Comparison of ENCODE assay signal across 10 cellular contexts in genomic region chr14:71651228-71651627, GRCh38.
DNase-seq lines count a peak whose midpoint lies in the region; ATAC-seq, FAIRE-seq and TF ChIP-seq lines count a peak whose summit lies in the region.
"Had no signal": no experiment of that assay in that cellular context is flagged by ENCODE, and none has a peak within 500 bp of the region (broad histone marks: within the 10 kb centered on the region; RNA-seq: fewer than 3 reads in every experiment).

No MANE protein-coding gene starts in this region.

- ATAC-seq in K562 (no peak), gastroesophageal sphincter (peak; percentile 31), HG02981 (IDR thresholded peaks at IDR 0.05; ENCODE audit: unreplicated experiment) (no peak)
- ATAC-seq: stimulated activated naive CD8-positive, alpha-beta T cell treated with anti-CD3 and anti-CD28 coated beads, Interleukin-15, Interleukin-2, amounts not matched to agents 100 U/mL and 50 U/mL, for 24 hours had no signal

- no peak for TF ChIP-seq EP300 in K562 (IDR thresholded peaks at IDR 0.05; ENCODE audit: low read length)
- no peak for TF ChIP-seq EP300 in gastroesophageal sphincter (IDR thresholded peaks at IDR 0.05)

- WGBS in K562 (ENCODE audit: insufficient coverage, low coverage, missing lambda C conversion rate) = 43% methylated on average over 1 of the region's 1 CpG
- WGBS in gastroesophageal sphincter (ENCODE audit: low coverage in 1 of 2), 2 donors = 0 to 6% methylated on average over 1 of the region's 1 CpG

- CTCF ChIA-PET in K562 (lab: Yijun Ruan, JAX; ENCODE audit: low intra/inter-chr PET ratio) = no interaction called here

- POLR2A ChIA-PET in K562 (lab: Yijun Ruan, JAX) = interaction anchor here (1.0 kb wide), 1 partner anchor 13 kb away, joined by 3 read pairs; no protein-coding TSS in a partner anchor

- FAIRE-seq in K562 (lab: Jason Lieb, UNC) = no peak

- H3K9me3 ChIP-seq in K562 (replicated peaks; ENCODE audit: control insufficient read depth, insufficient read depth, low read depth, low read length) (no peaks in the 10 kb centered on the region), gastroesophageal sphincter (peaks cover 0 to 18% (median 0%) of the 10 kb centered on the region in 3 donors), skeletal muscle satellite cell (replicated peaks; ENCODE audit: low read length) (peaks cover 9% of the 10 kb centered on the region), SJCRH30 (replicated peaks) (peaks cover 3% of the 10 kb centered on the region; the same call in 1 of the 2 replicates)

- H3K36me3 ChIP-seq in K562 (ENCODE audit: control insufficient read depth, insufficient read depth, low read length) (no peaks in the 10 kb centered on the region), gastroesophageal sphincter (peaks cover 0 to 4% of the 10 kb centered on the region in 2 donors), skeletal muscle satellite cell (ENCODE audit: insufficient read depth, low read length) (peaks cover 4% of the 10 kb centered on the region), SJCRH30 (no peaks in the 10 kb centered on the region; the same call in 1 of the 2 replicates)

- H3K27ac ChIP-seq in K562 (ENCODE audit: extremely low read depth, low read depth, low read length) (no peak overlapping the region), gastroesophageal sphincter (peak overlapping the region in 3 of 4 donors; percentile 31 to 41 (median 36)), SJCRH30 (no peak overlapping the region)

- H3K9ac ChIP-seq in K562 (ENCODE audit: insufficient read depth in 1 of 2, low read depth in 2 of 2, low read length in 2 of 2) (no peak overlapping the region), skeletal muscle satellite cell (ENCODE audit: low read depth, low read length) (peak overlapping the region; percentile 66)

- no peak for TF ChIP-seq CTCF in K562 (IDR thresholded peaks at IDR 0.05 in 2 of 3, conservative IDR thresholded peaks at IDR 0.05 in 1 of 3; ENCODE audit: insufficient read depth in 2 of 3, low read depth in 1 of 3, low read length in 3 of 3)
- no peak for TF ChIP-seq CTCF in gastroesophageal sphincter (IDR thresholded peaks at IDR 0.05)

- no peaks in the 10 kb centered on the region for H3K9me1 ChIP-seq in K562 (ENCODE audit: control insufficient read depth, insufficient read depth, low read length)

- DNase-seq in HCEC 1CT (peak; percentile 78), K562 (ENCODE audit: extremely low read depth in 1 of 4, low spot score in 3 of 4) (no peak), NCI-H1092 (lab: John Stamatoyannopoulos, UW) (no peak), NCI-H2029 treated with DMSO at 0.1 percent for 48 hours (lab: John Stamatoyannopoulos, UW) (no peak), SJCRH30 (no peak)
- DNase-seq: activated naive CD4-positive, alpha-beta T cell treated with Interleukin-2 at 50 U/mL for 16 hours; stimulated activated naive CD8-positive, alpha-beta T cell treated with anti-CD3 and anti-CD28 coated beads, Interleukin-15, Interleukin-2, amounts not matched to agents 100 U/mL and 50 U/mL, for 24 hours had no signal

- TF ChIP-seq RAD21 in K562 (CRISPR knock-in tag; conservative IDR thresholded peaks at IDR 0.05 in 1 of 2, IDR thresholded peaks at IDR 0.05 in 1 of 2) = no peak

- H3K27me3 ChIP-seq in K562 (ENCODE audit: control insufficient read depth in 2 of 2, insufficient read depth in 2 of 2, low read length in 2 of 2) = no peaks in the 10 kb centered on the region
- no peaks in the 10 kb centered on the region for H3K27me3 ChIP-seq in gastroesophageal sphincter
- H3K27me3 ChIP-seq in skeletal muscle satellite cell (ENCODE audit: control insufficient read depth, insufficient read depth, low read length) = no peaks in the 10 kb centered on the region
- no peaks in the 10 kb centered on the region for H3K27me3 ChIP-seq in SJCRH30

- H4K20me1 ChIP-seq in K562 (replicated peaks; ENCODE audit: control insufficient read depth, insufficient read depth, low read length) = no peaks in the 10 kb centered on the region

- H3K79me2 ChIP-seq in K562 (ENCODE audit: control insufficient read depth, insufficient read depth, low read length) = no peaks in the 10 kb centered on the region

- no peak overlapping the region for H2AFZ ChIP-seq in K562 (ENCODE audit: low read depth, low read length)

- BruUV-seq in K562 (replicated peaks; lab: Mats Ljungman, UMichigan) = no TSS peak

- H3K4me3 ChIP-seq in K562 (no peak overlapping the region), gastroesophageal sphincter (no peak overlapping the region), skeletal muscle satellite cell (ENCODE audit: low read length) (peak overlapping the region; percentile 8), SJCRH30 (no peak overlapping the region)

- in situ Hi-C loops in K562 (cut with MboI) = no loop called here

- no peak for TF ChIP-seq POLR2A in K562 (conservative IDR thresholded peaks at IDR 0.05)
- no peak for TF ChIP-seq POLR2A in gastroesophageal sphincter (IDR thresholded peaks at IDR 0.05)

- H3K4me1 ChIP-seq in K562 (replicated peaks in 1 of 2; ENCODE audit: control insufficient read depth in 2 of 2, insufficient read depth in 2 of 2, low read length in 2 of 2) = no peaks in the 10 kb centered on the region
- H3K4me1 ChIP-seq in gastroesophageal sphincter = peaks cover 0 to 16% (median 3%) of the 10 kb centered on the region in 3 donors
- peaks cover 22% of the 10 kb centered on the region for H3K4me1 ChIP-seq in skeletal muscle satellite cell (ENCODE audit: control insufficient read depth, insufficient read depth, low read length)
- H3K4me1 ChIP-seq in SJCRH30 = no peaks in the 10 kb centered on the region

- intact Hi-C loops in K562 (cut with micrococcal nuclease) = no loop called here

- H3K4me2 ChIP-seq in K562 (ENCODE audit: insufficient read depth, low read length) (no peak overlapping the region), skeletal muscle satellite cell (ENCODE audit: low read length) (peak overlapping the region; percentile 57)

TF ChIP-seq in K562, 482 proteins besides CTCF, POLR2A, EP300 and RAD21:
- peak; percentile 12; the same call in 1 of the 2 replicates for TF ChIP-seq RFX1 (IDR thresholded peaks at IDR 0.05)
- no peak for TF ChIP-seq JUN (IDR thresholded peaks at IDR 0.05; ENCODE audit: borderline replicate concordance, low read depth, low read length)
- TF ChIP-seq JUN (CRISPR knock-in tag; IDR thresholded peaks at IDR 0.05; ENCODE audit: borderline replicate concordance) = no peak
TF ChIP-seq in K562: peak in this region for 1.

Comparison
In these comparisons a context has a peak if more than half of its experiments do, and no peak if none do; other contexts are left out.
1. H3K27ac ChIP-seq: peak in gastroesophageal sphincter (3 of 4); none in K562 (single experiment) and SJCRH30 (single experiment).